In the genomic region with DNA sequence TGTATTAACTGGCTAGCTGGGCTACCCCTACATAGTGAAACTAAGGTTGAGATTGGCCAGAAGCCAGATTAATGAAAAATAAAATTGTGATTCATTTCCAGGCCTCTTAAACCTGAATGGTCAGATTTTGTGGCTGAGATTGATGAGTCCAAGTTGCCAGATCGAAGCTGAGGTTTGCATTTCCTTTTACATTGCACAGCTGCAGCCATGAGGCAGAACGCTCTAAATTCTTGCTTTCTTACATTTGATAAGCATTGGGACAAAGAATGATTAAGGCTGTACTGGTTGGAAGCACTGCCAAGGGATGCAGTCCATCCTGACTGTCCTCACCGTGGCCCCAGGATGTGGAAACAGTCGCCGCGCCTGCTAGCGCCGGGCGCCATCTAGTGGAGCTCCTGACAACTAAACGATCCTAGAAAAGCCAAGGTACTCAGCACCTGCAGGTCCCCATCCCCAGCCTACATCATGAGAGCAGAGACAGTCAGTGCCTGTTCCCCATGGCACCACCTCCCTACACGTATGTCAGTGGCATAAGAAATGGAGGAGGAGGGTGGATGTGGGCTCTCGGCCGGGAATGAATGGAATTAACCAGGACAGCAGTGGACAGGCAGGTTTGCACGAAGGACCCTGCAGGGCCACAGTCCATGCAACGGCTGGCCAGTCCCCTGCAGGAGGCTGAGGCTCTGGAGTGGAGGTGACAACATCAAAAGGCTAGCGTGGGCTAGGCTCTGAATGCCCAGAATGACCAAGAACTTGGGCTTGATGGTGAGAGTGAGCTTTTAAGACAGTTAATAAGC, we compare ENCODE assay signal across 9 cellular contexts. TPM values are rescaled to one million over a fixed set of nuclear protein-coding genes. Genes with fewer than 3 reads are reported as not detected.
DNase-seq lines count a peak whose midpoint lies in the region; ATAC-seq, FAIRE-seq and TF ChIP-seq lines count a peak whose summit lies in the region.
"Had no signal": no experiment of that assay in that cellular context is flagged by ENCODE, and none has a peak within 500 bp of the region (broad histone marks: within the 10 kb centered on the region; RNA-seq: fewer than 3 reads in every experiment).

No MANE protein-coding gene starts in this region.

- H2AFZ ChIP-seq in OCI-LY1 (ENCODE audit: low read length) = no peak overlapping the region

- no peak overlapping the region for H3K4me3 Mint-ChIP-seq in natural killer cell treated with Interleukin-12 subunit alpha and Interleukin-12 subunit beta and Interleukin-15 and Interleukin-18, amount 100 ng/mL, for 72 hours

- no peaks in the 10 kb centered on the region; the same call in 1 of the 2 replicates for H3K27me3 ChIP-seq in OCI-LY1 (ENCODE audit: insufficient read depth, low read length)

- no peak overlapping the region for H3K27ac ChIP-seq in OCI-LY1 (ENCODE audit: low read depth, low read length, poor library complexity, severe bottlenecking)
- H3K27ac ChIP-seq: SK-N-MC had no signal

- no peaks in the 10 kb centered on the region for H3K9me3 ChIP-seq in OCI-LY1 (ENCODE audit: low read length)

- no peak overlapping the region for H3K4me3 ChIP-seq in OCI-LY1 (ENCODE audit: low read depth, low read length, poor library complexity, severe bottlenecking)
- H3K4me3 ChIP-seq: SK-N-MC had no signal

- peak; percentile 72 for FAIRE-seq in HTR-8/SVneo (lab: Jason Lieb, UNC)

- peak; percentile 48 to 68 for ATAC-seq in natural killer cell treated with Interleukin-12 subunit alpha and Interleukin-12 subunit beta and Interleukin-15 and Interleukin-18, amount 100 ng/mL, for 72 hours
- peak; percentile 46 for ATAC-seq in stimulated activated naive CD8-positive, alpha-beta T cell treated with anti-CD3 and anti-CD28 coated beads, Interleukin-15, Interleukin-2, amounts not matched to agents 100 U/mL and 50 U/mL, for 24 hours

- no peak overlapping the region for H3K4me2 ChIP-seq in OCI-LY1 (ENCODE audit: low read length)

- peak; percentile 88 for TF ChIP-seq CTCF in OCI-LY1 (IDR thresholded peaks at IDR 0.05; ENCODE audit: low read length)

- H3K4me1 Mint-ChIP-seq in natural killer cell treated with Interleukin-12 subunit alpha and Interleukin-12 subunit beta and Interleukin-15 and Interleukin-18, amount 100 ng/mL, for 72 hours (ENCODE audit: low read depth in 2 of 2) = peaks cover 2 to 5% of the 10 kb centered on the region in 2 donors

- no peak for TF ChIP-seq POLR2A in erythroblast (IDR thresholded peaks at IDR 0.05; ENCODE audit: low read length)

- DNase-seq in D341Med (ENCODE audit: low spot score) (peak; percentile 89), HTR-8/SVneo (ENCODE audit: insufficient read length, low spot score) (peak; percentile 81), erythroblast (lab: John Stamatoyannopoulos, UW) (peak; percentile 65 to 84), NCI-H128 (lab: John Stamatoyannopoulos, UW; ENCODE audit: unreplicated experiment) (no peak)
- peak; percentile 81 for DNase-seq in activated CD8-positive, alpha-beta memory T cell treated with anti-CD3 and anti-CD28 coated beads, Interleukin-2, amount 50 U/mL, for 48 hours
- DNase-seq in natural killer cell treated with Interleukin-12 subunit alpha and Interleukin-12 subunit beta and Interleukin-15 and Interleukin-18, amount 100 ng/mL, for 72 hours (ENCODE audit: low spot score) = peak; percentile 74
- peak; percentile 69 for DNase-seq in stimulated activated naive CD8-positive, alpha-beta T cell treated with anti-CD3 and anti-CD28 coated beads, Interleukin-15, Interleukin-2, amounts not matched to agents 100 U/mL and 50 U/mL, for 24 hours

- H3K9me2 ChIP-seq in OCI-LY1 (ENCODE audit: low read depth, low read length) = no peaks in the 10 kb centered on the region

- no peaks in the 10 kb centered on the region for H3K4me1 ChIP-seq in OCI-LY1 (ENCODE audit: insufficient read depth, low read length, severe bottlenecking)

- no peaks in the 10 kb centered on the region for H3F3A ChIP-seq in OCI-LY1 (ENCODE audit: insufficient read depth, low read length)

- no peaks in the 10 kb centered on the region for H3K36me3 Mint-ChIP-seq in natural killer cell treated with Interleukin-12 subunit alpha and Interleukin-12 subunit beta and Interleukin-15 and Interleukin-18, amount 100 ng/mL, for 72 hours

- H3K9me3 Mint-ChIP-seq in natural killer cell treated with Interleukin-12 subunit alpha and Interleukin-12 subunit beta and Interleukin-15 and Interleukin-18, amount 100 ng/mL, for 72 hours = no peaks in the 10 kb centered on the region

- no peak overlapping the region for H3K9ac ChIP-seq in OCI-LY1 (ENCODE audit: low read length)

- H3K79me2 ChIP-seq in OCI-LY1 (ENCODE audit: insufficient read depth, low read length) = no peaks in the 10 kb centered on the region

- peaks cover 18 to 41% of the 10 kb centered on the region in 2 donors for H3K27me3 Mint-ChIP-seq in natural killer cell treated with Interleukin-12 subunit alpha and Interleukin-12 subunit beta and Interleukin-15 and Interleukin-18, amount 100 ng/mL, for 72 hours

- no peaks in the 10 kb centered on the region for H4K20me1 ChIP-seq in OCI-LY1 (ENCODE audit: insufficient read depth, low read length)

- no peak overlapping the region for H3K27ac Mint-ChIP-seq in natural killer cell treated with Interleukin-12 subunit alpha and Interleukin-12 subunit beta and Interleukin-15 and Interleukin-18, amount 100 ng/mL, for 72 hours

- H3K36me3 ChIP-seq in OCI-LY1 (ENCODE audit: insufficient read depth, low read length) = no peaks in the 10 kb centered on the region

RNA-seq across cellular contexts. Expression of a gene that starts 19.0 kb away (rescaled TPM):
- total RNA-seq in natural killer cell treated with Interleukin-12 subunit alpha and Interleukin-12 subunit beta and Interleukin-15 and Interleukin-18, amount 100 ng/mL, for 72 hours = 1 to 10 TPM in 1 of 2 donors, under 1 TPM in 1; 0.62 to 2.3 TPM
